Comparison of ENCODE assay signal across 1 cellular context in the genomic region with DNA sequence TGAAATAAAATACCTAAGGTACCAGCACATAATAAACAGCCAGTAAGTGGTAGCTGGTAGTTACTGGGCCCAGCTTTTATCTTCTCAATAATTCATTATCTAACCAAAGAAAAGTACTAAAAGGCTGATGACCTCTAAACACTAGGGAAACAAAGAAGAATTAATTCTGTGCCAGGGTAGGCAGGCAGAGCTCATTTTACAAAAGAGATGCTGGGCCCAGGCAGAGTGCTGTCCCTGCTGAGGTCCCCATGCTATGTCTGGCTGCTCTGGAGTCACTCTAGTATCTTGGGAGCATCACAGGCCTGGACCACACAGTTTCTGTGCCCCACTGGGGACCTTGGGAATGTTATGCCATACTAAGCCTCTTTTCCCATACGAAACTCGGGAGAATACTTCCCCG.
A peak's percentile ranks its signal among the peaks of the same experiment; 100 is the strongest.
TF ChIP-seq lines count a peak whose summit lies in the region.

No MANE protein-coding gene starts in this region.

TF ChIP-seq in HepG2, 621 proteins besides CTCF, POLR2A, EP300 and RAD21:
- TF ChIP-seq MATR3 (CRISPR knock-in tag; IDR thresholded peaks at IDR 0.05) = no peak
- TF ChIP-seq ASH2L (IDR thresholded peaks at IDR 0.05; ENCODE audit: insufficient read length, low read depth, low read length) = peak; percentile 13
